In genomic region chr12:49893753-49894752, GRCh38 we compare ENCODE assay signal across 12 cellular contexts. TPM values are rescaled to one million over a fixed set of nuclear protein-coding genes. Genes with fewer than 3 reads are reported as not detected.
DNase-seq lines count a peak whose midpoint lies in the region; ATAC-seq, FAIRE-seq and TF ChIP-seq lines count a peak whose summit lies in the region.
"Had no signal": no experiment of that assay in that cellular context is flagged by ENCODE, and none has a peak within 500 bp of the region (broad histone marks: within the 10 kb centered on the region; RNA-seq: fewer than 3 reads in every experiment).

No MANE protein-coding gene starts in this region.

- H2AFZ ChIP-seq in OCI-LY3 (ENCODE audit: low read depth, low read length) (peak overlapping the region; percentile 84; the same call in 1 of the 2 replicates), H1 (ENCODE audit: low read length) (no peak overlapping the region), neural progenitor cell (replicated peaks) (no peak overlapping the region), MM.1S (ENCODE audit: low read length) (no peak overlapping the region)

- H3K79me2 ChIP-seq in OCI-LY3 (ENCODE audit: low read length) (no peaks in the 10 kb centered on the region), H1 (ENCODE audit: control insufficient read depth in 1 of 2, insufficient read depth in 2 of 2, low read length in 2 of 2) (no peaks in the 10 kb centered on the region), neural progenitor cell (ENCODE audit: low read depth) (no peaks in the 10 kb centered on the region), MM.1S (ENCODE audit: low read length) (no peaks in the 10 kb centered on the region)

- H3F3A ChIP-seq in neural progenitor cell (ENCODE audit: low read depth) (no peaks in the 10 kb centered on the region), MM.1S (ENCODE audit: insufficient read depth, low read length) (no peaks in the 10 kb centered on the region)

- peak overlapping the region; percentile 88; the same call in 1 of the 2 replicates for H2BK20ac ChIP-seq in H1 (ENCODE audit: low read length)

- H3K27me3 ChIP-seq in GM06990 (replicated peaks; ENCODE audit: control insufficient read depth, insufficient read depth, low read length) (no peaks in the 10 kb centered on the region; the same call in 1 of the 2 replicates), OCI-LY3 (ENCODE audit: low read depth, low read length) (0 out of 2 replicates have a peak, but pooled peaks cover 7% of the 10 kb centered on the region), H1 (replicated peaks in 1 of 4; ENCODE audit: control insufficient read depth in 3 of 4, extremely low read depth in 1 of 4, insufficient read depth in 3 of 4, low read length in 3 of 4) (peaks cover 0 to 11% (median 2%) of the 10 kb centered on the region in 4 experiments; a peak in 5 of 7 replicates), neural progenitor cell (no peaks in the 10 kb centered on the region), MM.1S (replicated peaks; ENCODE audit: insufficient read depth, low read length) (no peaks in the 10 kb centered on the region; the same call in 1 of the 2 replicates)

- POLR2A ChIA-PET in H1 (lab: Charles Lee; ENCODE audit: partially characterized antibody), result interaction anchor here (0.8 to 2.6 kb wide), 4 partner anchors 8 to 13 kb away, joined by 3 to 8 read pairs (median 5); no protein-coding TSS in a partner anchor

- no peak overlapping the region for H3K4me3 Mint-ChIP-seq in neural progenitor cell
- H3K4me3 Mint-ChIP-seq: activated naive CD4-positive, alpha-beta T cell treated with anti-CD3 and anti-CD28 coated beads, Interleukin-2, amount 10 ng/mL, durations not matched to agents 7 days and 5 days had no signal

- no peak for TF ChIP-seq EP300 in H1 (IDR thresholded peaks at IDR 0.05; ENCODE audit: borderline replicate concordance in 1 of 2, low read depth in 2 of 2, low read length in 2 of 2)

- DNase-seq in GM06990 (ENCODE audit: extremely low read depth, insufficient read length) (peak; percentile 19), H1 (ENCODE audit: low read depth in 1 of 2, low spot score in 2 of 2) (no peak), neural progenitor cell (ENCODE audit: low spot score) (no peak), MM.1S (no peak), NCI-H524 (lab: John Stamatoyannopoulos, UW) (no peak), NCI-H187 (lab: John Stamatoyannopoulos, UW) (no peak)
- DNase-seq: activated naive CD4-positive, alpha-beta T cell treated with anti-CD3 and anti-CD28 coated beads, Interleukin-2, amount 10 ng/mL, durations not matched to agents 7 days and 5 days; NCI-H2107; stimulated activated CD4-positive, alpha-beta T cell treated with anti-CD3 and anti-CD28 coated beads, Interleukin-2, amount 100 ng/mL, for 24 hours had no signal

- H3K4me1 ChIP-seq in OCI-LY3 (ENCODE audit: low read length) (peaks cover 44% of the 10 kb centered on the region), H1 (replicated peaks in 1 of 4; ENCODE audit: control insufficient read depth in 3 of 4, insufficient read depth in 4 of 4, low read length in 3 of 4) (peaks cover 0 to 10% (median 6%) of the 10 kb centered on the region in 4 experiments; a peak in 5 of 7 replicates), neural progenitor cell (peaks cover 7% of the 10 kb centered on the region), MM.1S (ENCODE audit: low read length) (no peaks in the 10 kb centered on the region)

- H4K20me1 ChIP-seq in OCI-LY3 (ENCODE audit: insufficient read depth, low read length), result no peaks in the 10 kb centered on the region
- H4K20me1 ChIP-seq in H1 (replicated peaks in 1 of 2; ENCODE audit: control insufficient read depth in 1 of 2, insufficient read depth in 2 of 2, low read length in 2 of 2), result no peaks in the 10 kb centered on the region
- no peaks in the 10 kb centered on the region for H4K20me1 ChIP-seq in neural progenitor cell (ENCODE audit: low read depth)
- no peaks in the 10 kb centered on the region for H4K20me1 ChIP-seq in MM.1S (ENCODE audit: insufficient read depth, low read length)

- H3K27ac ChIP-seq in OCI-LY3 (ENCODE audit: low read length) (peak overlapping the region; percentile 66), H1 (ENCODE audit: low read depth, low read length) (no peak overlapping the region), neural progenitor cell (no peak overlapping the region), MM.1S (ENCODE audit: low read length) (no peak overlapping the region)

- H2BK5ac ChIP-seq in H1 (ENCODE audit: low read depth, low read length), result peak overlapping the region; percentile 4; the same call in 1 of the 2 replicates

- H3K9ac ChIP-seq in OCI-LY3 (ENCODE audit: low read length) (peak overlapping the region; percentile 38; the same call in 1 of the 2 replicates), H1 (replicated peaks in 1 of 4; ENCODE audit: extremely low read depth in 1 of 4, low read depth in 3 of 4, low read length in 3 of 4) (no peak overlapping the region), neural progenitor cell (no peak overlapping the region), MM.1S (ENCODE audit: low read length) (no peak overlapping the region)

- no peaks in the 10 kb centered on the region for H3K23me2 ChIP-seq in H1 (ENCODE audit: low read depth, low read length)

- H3K18ac ChIP-seq in H1 (ENCODE audit: extremely low read depth, low read length), result peak overlapping the region; percentile 53; the same call in 1 of the 2 replicates

- 90% methylated on average over 10 of the region's 10 CpGs; no CpG with 5 or more reads in 1 of the 2 experiments for WGBS in H1 (ENCODE audit: extremely low coverage in 1 of 2, insufficient coverage in 1 of 2, insufficient read length in 1 of 2, insufficient replicate concordance in 2 of 2, low coverage in 1 of 2, low lambda C conversion rate in 2 of 2, missing lambda C conversion rate in 1 of 2), 2 experiments

- no peak overlapping the region; the same call in 1 of the 2 replicates for H4K8ac ChIP-seq in H1 (ENCODE audit: extremely low read depth, insufficient read depth, low read length)

- peaks cover 13% of the 10 kb centered on the region for H3K4me1 Mint-ChIP-seq in neural progenitor cell
- H3K4me1 Mint-ChIP-seq: activated naive CD4-positive, alpha-beta T cell treated with anti-CD3 and anti-CD28 coated beads, Interleukin-2, amount 10 ng/mL, durations not matched to agents 7 days and 5 days had no signal

- peak overlapping the region; percentile 66 for H3K4me2 ChIP-seq in OCI-LY3 (ENCODE audit: low read length)
- H3K4me2 ChIP-seq in H1 (ENCODE audit: insufficient read depth in 1 of 2, low read depth in 2 of 2, low read length in 2 of 2), result peak overlapping the region in 1 of 2 experiments; percentile 43; a peak in 2 of 4 replicates
- H3K4me2 ChIP-seq in neural progenitor cell, result no peak overlapping the region
- H3K4me2 ChIP-seq in MM.1S (ENCODE audit: low read depth, low read length), result no peak overlapping the region

- TF ChIP-seq POLR2A in H1 (IDR thresholded peaks at IDR 0.05; ENCODE audit: control extremely low read depth in 1 of 2, low read depth in 2 of 2, low read length in 2 of 2), result no peak

- H3K4ac ChIP-seq in H1 (replicated peaks; ENCODE audit: insufficient read length, low read depth, low read length), result no peak overlapping the region

- peak overlapping the region; percentile 39; the same call in 1 of the 2 replicates for H2BK12ac ChIP-seq in H1 (ENCODE audit: low read depth, low read length)

- TF ChIP-seq CTCF in GM06990 (IDR thresholded peaks at IDR 0.05; ENCODE audit: insufficient read depth, low read length, poor library complexity, severe bottlenecking), result no peak
- no peak for TF ChIP-seq CTCF in OCI-LY3 (IDR thresholded peaks at IDR 0.05; ENCODE audit: low read depth, low read length)
- TF ChIP-seq CTCF in H1 (IDR thresholded peaks at IDR 0.05; ENCODE audit: control extremely low read depth in 1 of 3, insufficient read depth in 1 of 3, low read depth in 1 of 3, low read length in 3 of 3), result no peak
- TF ChIP-seq CTCF in neural progenitor cell (IDR thresholded peaks at IDR 0.05), result no peak
- TF ChIP-seq CTCF in MM.1S (IDR thresholded peaks at IDR 0.05; ENCODE audit: low read length), result no peak

- no peak for ATAC-seq in HG02678 (IDR thresholded peaks at IDR 0.05; ENCODE audit: unreplicated experiment)

- H2BK120ac ChIP-seq in H1 (replicated peaks; ENCODE audit: low read depth, low read length), result no peak overlapping the region

- H3K56ac ChIP-seq in H1 (replicated peaks; ENCODE audit: insufficient read length, low read depth, low read length), result no peak overlapping the region

- CTCF ChIA-PET in H1 (lab: Charles Lee; ENCODE audit: partially characterized antibody), result interaction anchor here (0.8 to 12.4 kb wide), 12 partner anchors 8 to 177 kb away, joined by 3 to 107 read pairs (median 8); no protein-coding TSS in a partner anchor

- TF ChIP-seq RAD21 in H1 (IDR thresholded peaks at IDR 0.05 in 1 of 2, conservative IDR thresholded peaks at IDR 0.05 in 1 of 2; ENCODE audit: low read depth in 2 of 2, low read length in 2 of 2), result no peak

- H3K14ac ChIP-seq in H1 (ENCODE audit: insufficient read length), result no peak overlapping the region

- peaks cover 10% of the 10 kb centered on the region for H3K27me3 Mint-ChIP-seq in neural progenitor cell (ENCODE audit: insufficient read depth, low read depth)

- H3K4me3 ChIP-seq in GM06990 (replicated peaks; ENCODE audit: low read depth, low read length) (no peak overlapping the region), OCI-LY3 (ENCODE audit: low read length) (peak overlapping the region; percentile 8; the same call in 1 of the 2 replicates), H1 (ENCODE audit: extremely low read depth in 1 of 4, insufficient read depth in 2 of 4, low read depth in 3 of 4, low read length in 4 of 4) (no peak overlapping the region), neural progenitor cell (no peak overlapping the region), MM.1S (ENCODE audit: low read length) (no peak overlapping the region)

- no peak overlapping the region for H3K23ac ChIP-seq in H1 (ENCODE audit: insufficient read length)

- H4K5ac ChIP-seq in H1 (ENCODE audit: insufficient read length, low read depth, low read length), result no peak overlapping the region

- FAIRE-seq in H1 (lab: Jason Lieb, UNC), result no peak
- FAIRE-seq: TTC549 had no signal

- H3K79me1 ChIP-seq in H1 (ENCODE audit: low read depth, low read length), result no peaks in the 10 kb centered on the region

- no peaks in the 10 kb centered on the region for H3K9me3 Mint-ChIP-seq in neural progenitor cell
- H3K9me3 Mint-ChIP-seq: activated naive CD4-positive, alpha-beta T cell treated with anti-CD3 and anti-CD28 coated beads, Interleukin-2, amount 10 ng/mL, durations not matched to agents 7 days and 5 days had no signal

- H3K36me3 ChIP-seq in GM06990 (ENCODE audit: control insufficient read depth, insufficient read depth, low read length) (no peaks in the 10 kb centered on the region), OCI-LY3 (replicated peaks; ENCODE audit: low read depth, low read length) (no peaks in the 10 kb centered on the region), H1 (ENCODE audit: control insufficient read depth in 2 of 4, insufficient read depth in 4 of 4, low read length in 3 of 4) (no peaks in the 10 kb centered on the region), neural progenitor cell (no peaks in the 10 kb centered on the region), MM.1S (replicated peaks; ENCODE audit: insufficient read depth, low read length) (no peaks in the 10 kb centered on the region)

- H2BK15ac ChIP-seq in H1 (ENCODE audit: low read length), result 0 out of 2 replicates have a peak overlapping the region, but pooled peaks have one; percentile 61

- H3K9me2 ChIP-seq in MM.1S (replicated peaks; ENCODE audit: insufficient read depth, low read length), result no peaks in the 10 kb centered on the region

- H3K27ac Mint-ChIP-seq in neural progenitor cell, result peak overlapping the region; percentile 15
- H3K27ac Mint-ChIP-seq: activated naive CD4-positive, alpha-beta T cell treated with anti-CD3 and anti-CD28 coated beads, Interleukin-2, amount 10 ng/mL, durations not matched to agents 7 days and 5 days had no signal

- H3K36me3 Mint-ChIP-seq in neural progenitor cell, result no peaks in the 10 kb centered on the region
- H3K36me3 Mint-ChIP-seq: activated naive CD4-positive, alpha-beta T cell treated with anti-CD3 and anti-CD28 coated beads, Interleukin-2, amount 10 ng/mL, durations not matched to agents 7 days and 5 days had no signal

- no peaks in the 10 kb centered on the region for H3K9me3 ChIP-seq in OCI-LY3 (ENCODE audit: insufficient read depth, low read length)
- H3K9me3 ChIP-seq in H1 (ENCODE audit: insufficient read depth in 2 of 2, low read depth in 1 of 2, low read length in 1 of 2), result no peaks in the 10 kb centered on the region
- H3K9me3 ChIP-seq in neural progenitor cell (ENCODE audit: low read depth), result no peaks in the 10 kb centered on the region
- H3K9me3 ChIP-seq in MM.1S (replicated peaks; ENCODE audit: insufficient read depth, low read length), result no peaks in the 10 kb centered on the region

- no peak overlapping the region for H2AK5ac ChIP-seq in H1 (ENCODE audit: low read depth, low read length)

- no peak overlapping the region for H4K91ac ChIP-seq in H1 (replicated peaks; ENCODE audit: insufficient read length, low read length)

RNA-seq across cellular contexts. Expression of gene FAIM2, which starts 9.6 kb away (rescaled TPM):
- total RNA-seq in H1 (2021; fragmentation: NEBNext Ultra II Directional; extraction: Animal tissue kit (Norgen Biotek cat#: 25700)), result 0.89 and 1.4 TPM in 2 replicates
- polyA plus RNA-seq in H1 (2011; rRNA removed), result 1.3 and 3.1 TPM in 2 replicates
- 1.2 TPM for polyA plus RNA-seq in H1 (2011; cell fraction: cytosol; rRNA removed)
- polyA plus RNA-seq in H1 (2011; cell fraction: nucleus; rRNA removed), result 3.7 TPM
- polyA plus RNA-seq in H1 (2012, experiment 1 of 2), result 0.22 to 1.3 TPM (median 0.64 TPM) in 4 replicates
- polyA plus RNA-seq in H1 (2012, experiment 2 of 2), result 0.18 TPM
- 0.39 TPM for polyA plus RNA-seq in H1 (2013, experiment 1 of 2)
- polyA plus RNA-seq in H1 (2013, experiment 2 of 2), result 0.33 TPM
- 1.2 and 2.2 TPM in 2 replicates for polyA minus RNA-seq in H1 (2011; rRNA and poly(A)+ RNA removed)
- 2.2 TPM for polyA minus RNA-seq in H1 (2011; cell fraction: cytosol; rRNA and poly(A)+ RNA removed)
- 0.70 TPM for polyA minus RNA-seq in H1 (2011; cell fraction: nucleus; rRNA and poly(A)+ RNA removed)
- 0.39 and 1.2 TPM in 2 replicates for total RNA-seq in neural progenitor cell (ENCODE audit: low replicate concordance)

RNA-seq across cellular contexts. Expression of gene BCDIN3D, which starts 51.1 kb away (rescaled TPM):
- total RNA-seq in H1 (2021; fragmentation: NEBNext Ultra II Directional; extraction: Animal tissue kit (Norgen Biotek cat#: 25700)), result 2.4 and 2.5 TPM in 2 replicates
- 1.6 TPM in 2 replicates for polyA plus RNA-seq in H1 (2011; rRNA removed)
- 2.0 TPM for polyA plus RNA-seq in H1 (2011; cell fraction: cytosol; rRNA removed)
- polyA plus RNA-seq in H1 (2011; cell fraction: nucleus; rRNA removed), result 1.5 TPM
- 1.7 to 3.4 TPM (median 2.0 TPM) in 4 replicates for polyA plus RNA-seq in H1 (2012, experiment 1 of 2)
- 1.7 TPM for polyA plus RNA-seq in H1 (2012, experiment 2 of 2)
- 2.2 TPM for polyA plus RNA-seq in H1 (2013, experiment 1 of 2)
- 2.5 TPM for polyA plus RNA-seq in H1 (2013, experiment 2 of 2)
- polyA minus RNA-seq in H1 (2011; rRNA and poly(A)+ RNA removed), result 2.4 and 2.7 TPM in 2 replicates
- 0.59 TPM for polyA minus RNA-seq in H1 (2011; cell fraction: cytosol; rRNA and poly(A)+ RNA removed)
- 1.3 TPM for polyA minus RNA-seq in H1 (2011; cell fraction: nucleus; rRNA and poly(A)+ RNA removed)
- total RNA-seq in neural progenitor cell (ENCODE audit: low replicate concordance), result 3.8 and 5.3 TPM in 2 replicates

RNA-seq across cellular contexts. Expression of gene AQP2, which starts 56.5 kb away (rescaled TPM):
- total RNA-seq in H1 (2021; fragmentation: NEBNext Ultra II Directional; extraction: Animal tissue kit (Norgen Biotek cat#: 25700)), result not detected in 2 replicates
- 0.02 TPM in 1 of 2 replicates, not detected in the other for polyA plus RNA-seq in H1 (2011; rRNA removed)
- polyA plus RNA-seq in H1 (2011; cell fraction: cytosol; rRNA removed), result not detected
- polyA plus RNA-seq in H1 (2011; cell fraction: nucleus; rRNA removed), result 0.06 TPM
- polyA plus RNA-seq in H1 (2012, experiment 1 of 2), result not detected in 4 replicates
- not detected for polyA plus RNA-seq in H1 (2012, experiment 2 of 2)
- polyA plus RNA-seq in H1 (2013, experiment 1 of 2), result not detected
- polyA plus RNA-seq in H1 (2013, experiment 2 of 2), result not detected
- polyA minus RNA-seq in H1 (2011; rRNA and poly(A)+ RNA removed), result 0.05 and 0.06 TPM in 2 replicates
- not detected for polyA minus RNA-seq in H1 (2011; cell fraction: cytosol; rRNA and poly(A)+ RNA removed)
- polyA minus RNA-seq in H1 (2011; cell fraction: nucleus; rRNA and poly(A)+ RNA removed), result 0.20 TPM
- total RNA-seq in neural progenitor cell (ENCODE audit: low replicate concordance), result not detected in 2 replicates
